13 cellular contexts compared by ENCODE assay signal in the genomic region with DNA sequence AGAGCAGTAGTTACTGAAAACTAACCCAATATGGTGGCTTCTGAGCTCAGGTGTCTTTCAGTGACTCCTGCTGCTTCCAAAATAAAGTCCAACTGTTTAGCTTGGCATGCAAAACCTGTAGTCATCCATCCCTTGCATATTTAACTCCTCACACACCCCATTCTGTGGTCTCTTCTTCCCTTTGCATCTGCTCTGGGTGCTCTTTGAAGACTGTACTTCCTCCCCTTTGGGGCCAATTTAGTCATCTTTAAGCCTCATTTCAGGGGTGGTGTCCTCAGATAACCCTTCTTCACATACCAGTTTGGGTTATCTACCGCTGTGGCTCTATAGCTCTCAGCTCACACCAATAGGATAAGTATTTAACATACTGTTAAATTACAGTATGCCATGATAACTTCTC.
DNase-seq lines count a peak whose midpoint lies in the region; ATAC-seq and TF ChIP-seq lines count a peak whose summit lies in the region.
"Had no signal": no experiment of that assay in that cellular context is flagged by ENCODE, and none has a peak within 500 bp of the region (broad histone marks: within the 10 kb centered on the region; RNA-seq: fewer than 3 reads in every experiment).

No MANE protein-coding gene starts in this region.

- POLR2A ChIA-PET in HCT116 (lab: Charles Lee) (no interaction called here), T-cell (lab: Charles Lee) (no interaction called here)

- DNase-seq in CD4-positive, CD25-positive, alpha-beta regulatory T cell: peak in 1 of 3 donors; percentile 43
- DNase-seq in HCT116 (ENCODE audit: low read depth, low spot score) (no peak), T-cell (no peak), fibroblast of lung (ENCODE audit: low read depth in 2 of 2) (peak in 1 of 2 donors; percentile 81), AG08395 (ENCODE audit: low spot score) (no peak), HuH-7.5 (ENCODE audit: low spot score) (no peak), WERI-Rb-1 (no peak), dorsolateral prefrontal cortex (no peak)
- DNase-seq: activated effector memory CD4-positive, alpha-beta T cell treated with anti-CD3 and anti-CD28 coated beads, Interleukin-2, amount 50 U/mL, for 16 hours; esophagus squamous epithelium; KG1; small intestine; SW 1271 had no signal

- H3K4me1 Mint-ChIP-seq in CD4-positive, CD25-positive, alpha-beta regulatory T cell: peaks cover 7 to 24% (median 14%) of the 10 kb centered on the region in 4 donors
- H3K4me1 Mint-ChIP-seq in T-cell: peaks cover 18 to 40% (median 36%) of the 10 kb centered on the region in 3 donors

- H3K9me3 Mint-ChIP-seq in CD4-positive, CD25-positive, alpha-beta regulatory T cell: peaks cover 0 to 3% (median 0%) of the 10 kb centered on the region in 7 donors
- peaks cover 0 to 4% (median 0%) of the 10 kb centered on the region in 3 donors for H3K9me3 Mint-ChIP-seq in T-cell

- no peak for TF ChIP-seq POLR2A in HCT116 (IDR thresholded peaks at IDR 0.05; ENCODE audit: borderline replicate concordance, extremely low read depth, insufficient read depth, insufficient read length)

- H3K9ac ChIP-seq in HCT116 (ENCODE audit: low read length): no peak overlapping the region
- no peak overlapping the region for H3K9ac ChIP-seq in fibroblast of lung (ENCODE audit: insufficient read depth, low read length)

- intact Hi-C loops in HCT116 (cut with micrococcal nuclease) (no loop called here), dorsolateral prefrontal cortex (cut with DNase I) (no loop called here)

- RAD21 ChIA-PET in HCT116 (lab: Charles Lee; ENCODE audit: low non-redundant PET in 1 of 2, low total read pairs in 2 of 2, uncharacterized antibody in 2 of 2, unreplicated experiment in 2 of 2): no interaction called here

- no peak overlapping the region for H3K27ac ChIP-seq in CD4-positive, CD25-positive, alpha-beta regulatory T cell (ENCODE audit: insufficient read depth, low read length, poor library complexity, severe bottlenecking)
- H3K27ac ChIP-seq in HCT116 (ENCODE audit: low read depth, low read length): no peak overlapping the region
- no peak overlapping the region for H3K27ac ChIP-seq in fibroblast of lung (ENCODE audit: insufficient read depth, low read length)
- H3K27ac ChIP-seq in WERI-Rb-1: no peak overlapping the region
- H3K27ac ChIP-seq in dorsolateral prefrontal cortex: no peak overlapping the region
- H3K27ac ChIP-seq: esophagus squamous epithelium had no signal

- H3K27me3 ChIP-seq in CD4-positive, CD25-positive, alpha-beta regulatory T cell (ENCODE audit: control insufficient read depth, insufficient read depth, low read length): no peaks in the 10 kb centered on the region
- H3K27me3 ChIP-seq in HCT116 (ENCODE audit: insufficient read depth, low read length): no peaks in the 10 kb centered on the region
- no peaks in the 10 kb centered on the region for H3K27me3 ChIP-seq in fibroblast of lung (ENCODE audit: control insufficient read depth, insufficient read depth, low read length)
- H3K27me3 ChIP-seq in WERI-Rb-1 (ENCODE audit: insufficient read depth, low read depth, severe bottlenecking): no peaks in the 10 kb centered on the region
- H3K27me3 ChIP-seq in dorsolateral prefrontal cortex: no peaks in the 10 kb centered on the region
- H3K27me3 ChIP-seq: esophagus squamous epithelium had no signal

- CTCF ChIA-PET in HCT116 (lab: Charles Lee) (no interaction called here), T-cell (lab: Charles Lee) (no interaction called here)

- no peaks in the 10 kb centered on the region for H3K36me3 ChIP-seq in CD4-positive, CD25-positive, alpha-beta regulatory T cell (ENCODE audit: control insufficient read depth, insufficient read depth, low read length)
- H3K36me3 ChIP-seq in HCT116 (ENCODE audit: control insufficient read depth in 1 of 2, insufficient read depth in 2 of 2, low read length in 2 of 2) (no peaks in the 10 kb centered on the region), fibroblast of lung (ENCODE audit: control insufficient read depth, insufficient read depth, low read length) (no peaks in the 10 kb centered on the region), WERI-Rb-1 (no peaks in the 10 kb centered on the region)
- H3K36me3 ChIP-seq: esophagus squamous epithelium had no signal

- peak overlapping the region; percentile 1 to 65 (median 57) for H3K27ac Mint-ChIP-seq in CD4-positive, CD25-positive, alpha-beta regulatory T cell
- peak overlapping the region in 1 of 2 donors; percentile 0 for H3K27ac Mint-ChIP-seq in T-cell

- H3K4me1 ChIP-seq in CD4-positive, CD25-positive, alpha-beta regulatory T cell (ENCODE audit: control insufficient read depth, insufficient read depth, low read length, poor library complexity, severe bottlenecking): peaks cover 8% of the 10 kb centered on the region
- H3K4me1 ChIP-seq in HCT116 (ENCODE audit: control insufficient read depth in 1 of 2, insufficient read depth in 2 of 2, low read length in 2 of 2) (peaks cover 0 to 8% of the 10 kb centered on the region in 2 experiments; a peak in 1 of 4 replicates), fibroblast of lung (ENCODE audit: control insufficient read depth, extremely low read depth, insufficient read depth, low read length) (peaks cover 5% of the 10 kb centered on the region)

- H3K9me2 ChIP-seq in HCT116 (ENCODE audit: insufficient read depth): no peaks in the 10 kb centered on the region

- H3K4me2 ChIP-seq in HCT116 (ENCODE audit: low read length) (no peak overlapping the region), fibroblast of lung (ENCODE audit: extremely low read depth, insufficient read depth, low read length) (peak overlapping the region; percentile 44)

- no peak for TF ChIP-seq CTCF in HCT116 (IDR thresholded peaks at IDR 0.05 in 2 of 3, conservative IDR thresholded peaks at IDR 0.05 in 1 of 3; ENCODE audit: borderline replicate concordance in 1 of 3, insufficient read depth in 1 of 3, low read depth in 2 of 3, low read length in 2 of 3)
- TF ChIP-seq CTCF in fibroblast of lung (conservative IDR thresholded peaks at IDR 0.05 in 1 of 2, IDR thresholded peaks at IDR 0.05 in 1 of 2; ENCODE audit: low read depth in 1 of 2, low read length in 2 of 2): no peak
- no peak for TF ChIP-seq CTCF in WERI-Rb-1 (IDR thresholded peaks at IDR 0.05; ENCODE audit: low read depth, low read length)
- no peak for TF ChIP-seq CTCF in dorsolateral prefrontal cortex (IDR thresholded peaks at IDR 0.05 in 54 of 56, conservative IDR thresholded peaks at IDR 0.05 in 2 of 56; ENCODE audit: low read depth in 1 of 56, partially characterized antibody in 56 of 56)

- H3K9me3 ChIP-seq in CD4-positive, CD25-positive, alpha-beta regulatory T cell (ENCODE audit: control insufficient read depth in 2 of 2, low read length in 2 of 2): no peaks in the 10 kb centered on the region
- H3K9me3 ChIP-seq in HCT116 (ENCODE audit: control insufficient read depth in 1 of 2, insufficient read depth in 1 of 2, low read depth in 1 of 2, low read length in 2 of 2) (no peaks in the 10 kb centered on the region; a peak in 1 of 4 replicates), fibroblast of lung (ENCODE audit: control insufficient read depth, insufficient read depth, low read depth, low read length) (no peaks in the 10 kb centered on the region), WERI-Rb-1 (ENCODE audit: severe bottlenecking) (no peaks in the 10 kb centered on the region)
- H3K9me3 ChIP-seq: esophagus squamous epithelium had no signal

- peak in 1 of 2 donors; percentile 53 for ATAC-seq in CD4-positive, CD25-positive, alpha-beta regulatory T cell (ENCODE audit: low read depth in 2 of 2)
- ATAC-seq in HCT116: peak; percentile 63
- peak in 3 of 4 experiments; percentile 47 to 81 (median 64) for ATAC-seq in T-cell (replicated peaks in 1 of 4)

- peaks cover 4% of the 10 kb centered on the region for H3K36me3 Mint-ChIP-seq in CD4-positive, CD25-positive, alpha-beta regulatory T cell
- H3K36me3 Mint-ChIP-seq in T-cell: peaks cover 8% of the 10 kb centered on the region

- no peaks in the 10 kb centered on the region for H3K27me3 Mint-ChIP-seq in CD4-positive, CD25-positive, alpha-beta regulatory T cell
- no peaks in the 10 kb centered on the region for H3K27me3 Mint-ChIP-seq in T-cell

- TF ChIP-seq RAD21 in HCT116 (IDR thresholded peaks at IDR 0.05; ENCODE audit: low read depth): no peak

- no TSS peak for BruUV-seq in HCT116 (replicated peaks; lab: Mats Ljungman, UMichigan)

- H2AFZ ChIP-seq in HCT116 (ENCODE audit: low read depth, low read length, poor library complexity, severe bottlenecking) (no peak overlapping the region), fibroblast of lung (ENCODE audit: low read length) (peak overlapping the region; percentile 6)

- peak overlapping the region; percentile 11 for H3K4me3 ChIP-seq in CD4-positive, CD25-positive, alpha-beta regulatory T cell (ENCODE audit: low read depth, low read length)
- H3K4me3 ChIP-seq in HCT116 (replicated peaks in 1 of 2; ENCODE audit: low read depth in 1 of 2, low read length in 2 of 2) (no peak overlapping the region), fibroblast of lung (replicated peaks in 1 of 4; ENCODE audit: control extremely low read depth in 1 of 4, insufficient read depth in 1 of 4, low read depth in 3 of 4, low read length in 4 of 4) (no peak overlapping the region), WERI-Rb-1 (ENCODE audit: low read depth, low read length) (no peak overlapping the region), dorsolateral prefrontal cortex (no peak overlapping the region)
- H3K4me3 ChIP-seq: esophagus squamous epithelium had no signal

- H3K79me2 ChIP-seq in HCT116 (ENCODE audit: insufficient read depth, low read length): no peaks in the 10 kb centered on the region
- no peaks in the 10 kb centered on the region for H3K79me2 ChIP-seq in fibroblast of lung (ENCODE audit: control insufficient read depth, insufficient read depth, low read length)

- H4K20me1 ChIP-seq in HCT116 (ENCODE audit: insufficient read depth): no peaks in the 10 kb centered on the region
- no peaks in the 10 kb centered on the region for H4K20me1 ChIP-seq in fibroblast of lung (ENCODE audit: control insufficient read depth, extremely low read depth, insufficient read depth, low read length)

- peak overlapping the region in 2 of 4 donors; percentile 0 to 6 for H3K4me3 Mint-ChIP-seq in CD4-positive, CD25-positive, alpha-beta regulatory T cell
- peak overlapping the region in 1 of 3 donors; percentile 39 for H3K4me3 Mint-ChIP-seq in T-cell

TF ChIP-seq in HCT116, 20 proteins besides CTCF, POLR2A, EP300 and RAD21:
- TF ChIP-seq EZH2phosphoT487 (IDR thresholded peaks at IDR 0.05; ENCODE audit: borderline replicate concordance) (no peak), ZNF274 (IDR thresholded peaks at IDR 0.05; ENCODE audit: low read depth, low read length) (no peak), TCF7L2 (IDR thresholded peaks at IDR 0.05; ENCODE audit: borderline replicate concordance, extremely low read depth, insufficient read depth, insufficient read length) (no peak), FOSL1 (IDR thresholded peaks at IDR 0.05; ENCODE audit: low read depth) (no peak), ZFX (IDR thresholded peaks at IDR 0.05) (no peak)
